In genomic region chr11:64784813-64785581, GRCh38 we compare ENCODE assay signal across 11 cellular contexts.
"Had no signal": no experiment of that assay in that cellular context is flagged by ENCODE, and none has a peak within 500 bp of the region (broad histone marks: within the 10 kb centered on the region; RNA-seq: fewer than 3 reads in every experiment).

No MANE protein-coding gene starts in this region.

- ATAC-seq: gastrocnemius medialis, heart right ventricle had no signal

- H3K27ac ChIP-seq: epithelial cell of prostate, gastrocnemius medialis, heart right ventricle, parathyroid adenoma, skin epidermis, thyroid gland had no signal

- H2AFZ ChIP-seq: parathyroid adenoma had no signal

- H3K9me3 ChIP-seq: gastrocnemius medialis, heart right ventricle, thyroid gland had no signal

- H3K4me1 ChIP-seq: gastrocnemius medialis, parathyroid adenoma had no signal

- H3K79me2 ChIP-seq: parathyroid adenoma had no signal

- H3K9ac ChIP-seq: parathyroid adenoma had no signal

- H3K4me3 ChIP-seq: gastrocnemius medialis, heart right ventricle, skin epidermis, thyroid gland had no signal

- H3K27me3 ChIP-seq: gastrocnemius medialis, heart right ventricle, thyroid gland had no signal

- DNase-seq: activated CD4-positive, alpha-beta T cell treated with anti-CD3 and anti-CD28 coated beads for 4 hours; activated CD8-positive, alpha-beta memory T cell treated with anti-CD3 and anti-CD28 coated beads for 24 hours; activated gamma-delta T cell; central memory CD4-positive, alpha-beta T cell; effector memory CD4-positive, alpha-beta T cell; gastrocnemius medialis; heart right ventricle; thyroid gland had no signal
